In genomic region chr1:161216945-161217712, GRCh38 we compare ENCODE assay signal across 8 cellular contexts. TPM values are rescaled to one million over a fixed set of nuclear protein-coding genes. Genes with fewer than 3 reads are reported as not detected.
DNase-seq lines count a peak whose midpoint lies in the region; ATAC-seq and TF ChIP-seq lines count a peak whose summit lies in the region.

No MANE protein-coding gene starts in this region.

- peaks cover 91% of the 10 kb centered on the region for H3K36me3 Mint-ChIP-seq in dendritic cell treated with granulocyte-macrophage colony-stimulating factor and Interleukin-4, amounts not matched to agents 40 ng/mL and 50 ng/mL, for 4 days (ENCODE audit: low read depth)
- peaks cover 19% of the 10 kb centered on the region for H3K36me3 Mint-ChIP-seq in neural progenitor cell

- no peak for TF ChIP-seq CTCF in HEK293 (tag by site-specific recombination; IDR thresholded peaks at IDR 0.05)
- TF ChIP-seq CTCF in neural progenitor cell (IDR thresholded peaks at IDR 0.05) = no peak

- peak overlapping the region; percentile 98 for H3K27ac Mint-ChIP-seq in dendritic cell treated with granulocyte-macrophage colony-stimulating factor and Interleukin-4, amounts not matched to agents 40 ng/mL and 50 ng/mL, for 4 days
- no peak overlapping the region for H3K27ac Mint-ChIP-seq in neural progenitor cell

- H3K4me3 ChIP-seq in HEK293 (ENCODE audit: low read depth, low read length) = no peak overlapping the region
- no peak overlapping the region for H3K4me3 ChIP-seq in neural progenitor cell

- no peak overlapping the region for H3K9ac ChIP-seq in neural progenitor cell

- POLR2A ChIA-PET in HEK293 (lab: Yijun Ruan, JAX) = no interaction called here

- no peaks in the 10 kb centered on the region for H3K27me3 Mint-ChIP-seq in dendritic cell treated with granulocyte-macrophage colony-stimulating factor and Interleukin-4, amounts not matched to agents 40 ng/mL and 50 ng/mL, for 4 days
- H3K27me3 Mint-ChIP-seq in neural progenitor cell (ENCODE audit: insufficient read depth, low read depth) = peaks cover 4% of the 10 kb centered on the region

- CTCF ChIA-PET in HEK293 (lab: Yijun Ruan, JAX) = interaction anchor here (0.5 to 3.4 kb wide), 6 partner anchors 9 to 165 kb away, joined by 4 to 22 read pairs (median 6); partner anchors contain the start of gene TOMM40L

- no peak overlapping the region for H3K4me2 ChIP-seq in neural progenitor cell

- peak; percentile 85 for ATAC-seq in GM18498 (IDR thresholded peaks at IDR 0.05; ENCODE audit: unreplicated experiment)

- no peaks in the 10 kb centered on the region for H3K9me3 ChIP-seq in HEK293 (ENCODE audit: control insufficient read depth, insufficient read depth, low read depth, low read length)
- no peaks in the 10 kb centered on the region for H3K9me3 ChIP-seq in neural progenitor cell (ENCODE audit: low read depth)

- H3K27ac ChIP-seq in HEK293 (ENCODE audit: extremely low read depth, low read depth, low read length) (no peak overlapping the region), neural progenitor cell (peak overlapping the region; percentile 39)

- H3K4me1 Mint-ChIP-seq in dendritic cell treated with granulocyte-macrophage colony-stimulating factor and Interleukin-4, amounts not matched to agents 40 ng/mL and 50 ng/mL, for 4 days (ENCODE audit: low read depth) = peaks cover 61% of the 10 kb centered on the region
- peaks cover 13% of the 10 kb centered on the region for H3K4me1 Mint-ChIP-seq in neural progenitor cell

- H3K9me3 Mint-ChIP-seq in dendritic cell treated with granulocyte-macrophage colony-stimulating factor and Interleukin-4, amounts not matched to agents 40 ng/mL and 50 ng/mL, for 4 days = no peaks in the 10 kb centered on the region
- H3K9me3 Mint-ChIP-seq in neural progenitor cell = no peaks in the 10 kb centered on the region

- no peaks in the 10 kb centered on the region for H3K79me2 ChIP-seq in neural progenitor cell (ENCODE audit: low read depth)

- peaks cover 21% of the 10 kb centered on the region for H3F3A ChIP-seq in neural progenitor cell (ENCODE audit: low read depth)

- intact Hi-C loops in dendritic cell treated with granulocyte-macrophage colony-stimulating factor and Interleukin-4, amounts not matched to agents 40 ng/mL and 50 ng/mL, for 4 days (cut with micrococcal nuclease) = no loop called here

- no peaks in the 10 kb centered on the region for H3K27me3 ChIP-seq in neural progenitor cell

- peak overlapping the region; percentile 100 for H3K4me3 Mint-ChIP-seq in dendritic cell treated with granulocyte-macrophage colony-stimulating factor and Interleukin-4, amounts not matched to agents 40 ng/mL and 50 ng/mL, for 4 days
- no peak overlapping the region for H3K4me3 Mint-ChIP-seq in neural progenitor cell

- no peaks in the 10 kb centered on the region for H3K4me1 ChIP-seq in HEK293 (ENCODE audit: control insufficient read depth, insufficient read depth, low read length)
- H3K4me1 ChIP-seq in neural progenitor cell = peaks cover 6% of the 10 kb centered on the region

- peaks cover 16 to 29% of the 10 kb centered on the region in 2 experiments for H3K36me3 ChIP-seq in HEK293 (ENCODE audit: control insufficient read depth in 2 of 2, insufficient read depth in 1 of 2, low read length in 2 of 2)
- no peaks in the 10 kb centered on the region for H3K36me3 ChIP-seq in neural progenitor cell

- no peaks in the 10 kb centered on the region for H4K20me1 ChIP-seq in neural progenitor cell (ENCODE audit: low read depth)

- peak; percentile 80 for DNase-seq in NAMALWA (ENCODE audit: low spot score)
- DNase-seq in neural progenitor cell (ENCODE audit: low spot score) = no peak
- DNase-seq in mucosa of gallbladder (ENCODE audit: low spot score) = no peak
- DNase-seq in 8988T = no peak
- no peak for DNase-seq in stimulated activated CD4-positive, alpha-beta T cell treated with anti-CD3 and anti-CD28 coated beads, Interleukin-15, amount 100 ng/mL, for 24 hours

- H2AFZ ChIP-seq in neural progenitor cell (replicated peaks) = no peak overlapping the region

TF ChIP-seq in HEK293, 187 proteins besides CTCF, POLR2A, EP300 and RAD21:
- TF ChIP-seq ZNF2 (tag by site-specific recombination; IDR thresholded peaks at IDR 0.05) = no peak
- TF ChIP-seq ZNF362 (tag by site-specific recombination; IDR thresholded peaks at IDR 0.05) = 0 out of 2 replicates have a peak, but pooled peaks have one; percentile 57
- TF ChIP-seq SP3 (tag by site-specific recombination; IDR thresholded peaks at IDR 0.05) = no peak
TF ChIP-seq in HEK293: peak in this region for 1.

RNA-seq across cellular contexts. Expression of gene FCER1G, which starts 2.0 kb away (rescaled TPM):
- 0.34 TPM in 1 of 2 replicates, not detected in the other for total RNA-seq in neural progenitor cell (ENCODE audit: low replicate concordance)
- 31.5 TPM for total RNA-seq in mucosa of gallbladder

RNA-seq across cellular contexts. Expression of gene APOA2, which starts 6.3 kb away (rescaled TPM):
- total RNA-seq in neural progenitor cell (ENCODE audit: low replicate concordance) = not detected in 2 replicates
- 5.1 TPM for total RNA-seq in mucosa of gallbladder

RNA-seq across cellular contexts. Expression of gene TOMM40L, which starts 8.7 kb away (rescaled TPM):
- 7.2 and 9.8 TPM in 2 replicates for total RNA-seq in neural progenitor cell (ENCODE audit: low replicate concordance)
- total RNA-seq in mucosa of gallbladder = 15.1 TPM

RNA-seq across cellular contexts. Expression of gene NDUFS2, which starts 15.0 kb away (rescaled TPM):
- total RNA-seq in neural progenitor cell (ENCODE audit: low replicate concordance) (105 and 107 TPM in 2 replicates), mucosa of gallbladder (82.5 TPM)

RNA-seq across cellular contexts. Expression of gene ADAMTS4, which starts 18.3 kb away (rescaled TPM):
- 1.3 and 5.4 TPM in 2 replicates for total RNA-seq in neural progenitor cell (ENCODE audit: low replicate concordance)
- total RNA-seq in mucosa of gallbladder = 7.3 TPM

Comparison
In these comparisons a context has a peak if more than half of its experiments do, and no peak if none do; other contexts are left out.
1. RNA of gene FCER1G, which starts 2.0 kb away (total RNA-seq): 31.5 TPM in mucosa of gallbladder (single experiment); 0.34 TPM in neural progenitor cell; every median in the first group is over 10 times any median in the second.